ENCODE assay signal across 22 cellular contexts in genomic region chr5:57703726-57704125, GRCh38.
"Had no signal": no experiment of that assay in that cellular context is flagged by ENCODE, and none has a peak within 500 bp of the region (broad histone marks: within the 10 kb centered on the region; RNA-seq: fewer than 3 reads in every experiment).

No MANE protein-coding gene starts in this region.

- H3K27me3 ChIP-seq: cardiac muscle cell, foreskin keratinocyte, sigmoid colon, spleen, upper lobe of right lung had no signal

- DNase-seq: activated CD8-positive, alpha-beta T cell treated with anti-CD3 and anti-CD28 coated beads for 36 hours; activated naive CD4-positive, alpha-beta T cell treated with Interleukin-2 at 50 U/mL for 16 hours; activated naive CD8-positive, alpha-beta T cell treated with anti-CD3 and anti-CD28 coated beads, Interleukin-2, amount 50 U/mL, for 24 hours; activated T-cell treated with anti-CD3 and anti-CD28 coated beads, Interleukin-2, amount 50 U/mL, for 1 hour; aorta; effector memory CD8-positive, alpha-beta T cell; foreskin keratinocyte; glutamatergic neuron; hippocampal formation; islet precursor cell; sigmoid colon; spleen; stimulated activated naive B cell treated with anti-CD40 and anti-IgM and Interleukin-4, amounts not matched to agents 10 μg/mL and 1 μg/mL and 100 μg/mL, for 72 hours; upper lobe of right lung had no signal

- H3K27me3 Mint-ChIP-seq: activated CD8-positive, alpha-beta T cell treated with anti-CD3 and anti-CD28 coated beads for 36 hours; activated naive CD8-positive, alpha-beta T cell treated with anti-CD3 and anti-CD28 coated beads, Interleukin-2, amount 50 U/mL, for 24 hours; effector memory CD8-positive, alpha-beta T cell; stimulated activated naive B cell treated with anti-CD40 and anti-IgM and Interleukin-4, amounts not matched to agents 10 μg/mL and 1 μg/mL and 100 μg/mL, for 72 hours had no signal

- H3K4me1 Mint-ChIP-seq: activated CD4-positive, alpha-beta T cell treated with anti-CD3 and anti-CD28 coated beads, Interleukin-2, amount 10 ng/mL, durations not matched to agents 24 days and 14 days; activated naive CD8-positive, alpha-beta T cell treated with anti-CD3 and anti-CD28 coated beads, Interleukin-2, amount 50 U/mL, for 24 hours; stimulated activated naive B cell treated with anti-CD40 and anti-IgM and Interleukin-4, amounts not matched to agents 10 μg/mL and 1 μg/mL and 100 μg/mL, for 72 hours had no signal

- H3K4me3 ChIP-seq: cardiac muscle cell, sigmoid colon, spleen, upper lobe of right lung had no signal

- H3K4me1 ChIP-seq: spleen, upper lobe of right lung had no signal

- H3K9me3 Mint-ChIP-seq: activated CD4-positive, alpha-beta T cell treated with anti-CD3 and anti-CD28 coated beads, Interleukin-2, amount 10 ng/mL, durations not matched to agents 24 days and 14 days; activated CD8-positive, alpha-beta T cell treated with anti-CD3 and anti-CD28 coated beads for 36 hours; activated naive CD8-positive, alpha-beta T cell treated with anti-CD3 and anti-CD28 coated beads, Interleukin-2, amount 50 U/mL, for 24 hours; nephron; stimulated activated naive B cell treated with anti-CD40 and anti-IgM and Interleukin-4, amounts not matched to agents 10 μg/mL and 1 μg/mL and 100 μg/mL, for 72 hours; T-helper 1 cell treated with Interleukin-12 subunit alpha and Interleukin-12 subunit beta and Interleukin-4 antibody, amounts not matched to agents 30 μg/mL and 1 μg/mL, for 36 hours had no signal

- H3K4me3 Mint-ChIP-seq: activated CD4-positive, alpha-beta T cell treated with anti-CD3 and anti-CD28 coated beads, Interleukin-2, amount 10 ng/mL, durations not matched to agents 24 days and 14 days; activated CD8-positive, alpha-beta T cell treated with anti-CD3 and anti-CD28 coated beads for 36 hours; activated naive CD8-positive, alpha-beta T cell treated with anti-CD3 and anti-CD28 coated beads, Interleukin-2, amount 50 U/mL, for 24 hours; activated T-helper 17 cell treated with anti-CD3 and anti-CD28 coated beads, Interleukin-2, amount 50 U/mL, for 72 hours; effector memory CD8-positive, alpha-beta T cell; mesothelial cell of epicardium; nephron; stimulated activated naive B cell treated with anti-CD40 and anti-IgM and Interleukin-4, amounts not matched to agents 10 μg/mL and 1 μg/mL and 100 μg/mL, for 72 hours; T-helper 1 cell treated with Interleukin-12 subunit alpha and Interleukin-12 subunit beta and Interleukin-4 antibody, amounts not matched to agents 30 μg/mL and 1 μg/mL, for 36 hours had no signal

- H3K27ac ChIP-seq: cardiac muscle cell, epithelial cell of prostate, foreskin keratinocyte, sigmoid colon, spleen, upper lobe of right lung had no signal

- ATAC-seq: activated CD8-positive, alpha-beta T cell treated with anti-CD3 and anti-CD28 coated beads for 36 hours; activated naive CD8-positive, alpha-beta T cell treated with anti-CD3 and anti-CD28 coated beads, Interleukin-2, amount 50 U/mL, for 24 hours; activated T-helper 17 cell treated with anti-CD3 and anti-CD28 coated beads, Interleukin-2, amount 50 U/mL, for 72 hours; effector memory CD8-positive, alpha-beta T cell; foreskin keratinocyte; left lobe of liver; stimulated activated naive B cell treated with anti-CD40 and anti-IgM and Interleukin-4, amounts not matched to agents 10 μg/mL and 1 μg/mL and 100 μg/mL, for 72 hours; upper lobe of right lung had no signal

- H3K9me3 ChIP-seq: sigmoid colon, upper lobe of right lung had no signal

- H3K36me3 Mint-ChIP-seq: mesothelial cell of epicardium; stimulated activated naive B cell treated with anti-CD40 and anti-IgM and Interleukin-4, amounts not matched to agents 10 μg/mL and 1 μg/mL and 100 μg/mL, for 72 hours had no signal

- H3K27ac Mint-ChIP-seq: activated CD4-positive, alpha-beta T cell treated with anti-CD3 and anti-CD28 coated beads, Interleukin-2, amount 10 ng/mL, durations not matched to agents 24 days and 14 days; activated CD8-positive, alpha-beta T cell treated with anti-CD3 and anti-CD28 coated beads for 36 hours; activated naive CD8-positive, alpha-beta T cell treated with anti-CD3 and anti-CD28 coated beads, Interleukin-2, amount 50 U/mL, for 24 hours; activated T-helper 17 cell treated with anti-CD3 and anti-CD28 coated beads, Interleukin-2, amount 50 U/mL, for 72 hours; effector memory CD8-positive, alpha-beta T cell; mesothelial cell of epicardium; nephron; stimulated activated naive B cell treated with anti-CD40 and anti-IgM and Interleukin-4, amounts not matched to agents 10 μg/mL and 1 μg/mL and 100 μg/mL, for 72 hours; T-helper 1 cell treated with Interleukin-12 subunit alpha and Interleukin-12 subunit beta and Interleukin-4 antibody, amounts not matched to agents 30 μg/mL and 1 μg/mL, for 36 hours had no signal

- H3K36me3 ChIP-seq: cardiac muscle cell, sigmoid colon, spleen, upper lobe of right lung had no signal
